ENCODE assay signal across 8 cellular contexts in genomic region chr18:77107218-77107815, GRCh38. TPM values are rescaled to one million over a fixed set of nuclear protein-coding genes. Genes with fewer than 3 reads are reported as not detected.
DNase-seq lines count a peak whose midpoint lies in the region; ATAC-seq and TF ChIP-seq lines count a peak whose summit lies in the region.
"Had no signal": no experiment of that assay in that cellular context is flagged by ENCODE, and none has a peak within 500 bp of the region (broad histone marks: within the 10 kb centered on the region; RNA-seq: fewer than 3 reads in every experiment).

No MANE protein-coding gene starts in this region.

- H3K4me2 ChIP-seq in Loucy (ENCODE audit: low read depth, low read length, poor library complexity, severe bottlenecking): no peak overlapping the region

- H3K9ac ChIP-seq in Loucy (ENCODE audit: low read depth, low read length, poor library complexity, severe bottlenecking) (peak overlapping the region; percentile 51), adipocyte (ENCODE audit: low read length) (peak overlapping the region; percentile 83)

- intact Hi-C loops in stomach (cut with DNase I; ENCODE audit: low total_unique reads): no loop called here

- 23 to 49% (median 39%) methylated on average over 6 of the region's 6 CpGs for WGBS in stomach, 5 donors

- H3K36me3 ChIP-seq in Loucy (ENCODE audit: insufficient read depth, low read length): no peaks in the 10 kb centered on the region
- no peaks in the 10 kb centered on the region for H3K36me3 ChIP-seq in adipocyte (ENCODE audit: control insufficient read depth, insufficient read depth, low read length, severe bottlenecking)
- peaks cover 0 to 19% (median 13%) of the 10 kb centered on the region in 4 donors for H3K36me3 ChIP-seq in stomach

- DNase-seq in adipocyte (ENCODE audit: low read depth): no peak
- DNase-seq in left kidney (ENCODE audit: low read depth, low spot score): peak; percentile 41
- DNase-seq in stomach: no peak
- DNase-seq in NK-92 treated with Interleukin-12 subunit alpha and Interleukin-12 subunit beta, amount 100 ng/mL, for 24 hours (lab: John Stamatoyannopoulos, UW): no peak

- no peaks in the 10 kb centered on the region for H3K9me3 ChIP-seq in Loucy (ENCODE audit: insufficient read depth, low read depth, low read length)
- H3K9me3 ChIP-seq in adipocyte (ENCODE audit: control insufficient read depth, low read length): no peaks in the 10 kb centered on the region
- no peaks in the 10 kb centered on the region for H3K9me3 ChIP-seq in stomach

- H3K4me1 ChIP-seq in Loucy (ENCODE audit: insufficient read depth, low read length, poor library complexity, severe bottlenecking) (peaks cover 96% of the 10 kb centered on the region), adipocyte (ENCODE audit: control insufficient read depth, insufficient read depth, low read length) (peaks cover 66% of the 10 kb centered on the region), stomach (peaks cover 52 to 96% (median 71%) of the 10 kb centered on the region in 4 donors)

- TF ChIP-seq EP300 in stomach (IDR thresholded peaks at IDR 0.05): no peak

- TF ChIP-seq POLR2A in stomach (IDR thresholded peaks at IDR 0.05): no peak

- H3K4me3 ChIP-seq in Loucy (ENCODE audit: low read length, poor library complexity, severe bottlenecking) (no peak overlapping the region), adipocyte (ENCODE audit: low read length) (peak overlapping the region; percentile 60), stomach (no peak overlapping the region)
- H3K4me3 ChIP-seq: SK-N-MC had no signal

- peaks cover 12% of the 10 kb centered on the region for H3F3A ChIP-seq in Loucy (ENCODE audit: low read depth)

- no peak overlapping the region for H2AFZ ChIP-seq in Loucy (ENCODE audit: low read length)

- no peaks in the 10 kb centered on the region for H4K20me1 ChIP-seq in Loucy (ENCODE audit: insufficient read depth, low read length, poor library complexity, severe bottlenecking)

- H3K9me2 ChIP-seq in Loucy (replicated peaks; ENCODE audit: low read depth, low read length): no peaks in the 10 kb centered on the region

- ATAC-seq in HG03342 (IDR thresholded peaks at IDR 0.05; ENCODE audit: unreplicated experiment) (no peak), HG02588 (IDR thresholded peaks at IDR 0.05; ENCODE audit: unreplicated experiment) (no peak)

- peaks cover 19% of the 10 kb centered on the region; the same call in 1 of the 2 replicates for H3K79me2 ChIP-seq in Loucy (ENCODE audit: insufficient read depth, low read length)

- TF ChIP-seq CTCF in Loucy (conservative IDR thresholded peaks at IDR 0.05; ENCODE audit: low read length) (no peak), stomach (IDR thresholded peaks at IDR 0.05) (no peak)

- H3K27ac ChIP-seq in stomach: peak overlapping the region; percentile 9 to 89 (median 72)
- H3K27ac ChIP-seq: SK-N-MC had no signal

- no peaks in the 10 kb centered on the region for H3K27me3 ChIP-seq in Loucy (ENCODE audit: insufficient read depth, low read length, poor library complexity, severe bottlenecking)
- no peaks in the 10 kb centered on the region for H3K27me3 ChIP-seq in adipocyte (replicated peaks; ENCODE audit: control insufficient read depth, insufficient read depth, low read length)
- no peaks in the 10 kb centered on the region for H3K27me3 ChIP-seq in stomach

RNA-seq across cellular contexts. Expression of gene MBP, which starts 25.3 kb away (rescaled TPM):
- 100 to 1,000 TPM in 1 of 5 donors, 10 to 100 TPM in 4; 30.4 to 407 (median 43.8) TPM for total RNA-seq in stomach
- 10 to 100 TPM in 1 of 3 donors, 1 to 10 TPM in 2; 7.9 to 16.8 (median 8.1) TPM for polyA plus RNA-seq in stomach
